ENCODE assay signal across 8 cellular contexts in genomic region chr6:152301021-152301805, GRCh38.
DNase-seq lines count a peak whose midpoint lies in the region; ATAC-seq lines count a peak whose summit lies in the region.

No MANE protein-coding gene starts in this region.

- peak overlapping the region; percentile 93 to 100 (median 98) for H3K27ac Mint-ChIP-seq in CD8-positive, alpha-beta memory T cell

- POLR2A ChIA-PET in CD8-positive, alpha-beta memory T cell (lab: Charles Lee) = interaction anchor here (0.5 to 1.5 kb wide), 3 partner anchors 9 to 116 kb away, joined by 3 to 12 read pairs (median 5); no protein-coding TSS in a partner anchor

- DNase-seq in CD8-positive, alpha-beta memory T cell = no peak
- peak; percentile 16 for DNase-seq in cerebellum (ENCODE audit: low spot score)
- DNase-seq in KBM-7 = no peak
- DNase-seq in nucleus accumbens (lab: John Stamatoyannopoulos, UW) = no peak
- DNase-seq in OCI-M2 (lab: John Stamatoyannopoulos, UW; ENCODE audit: unreplicated experiment) = no peak

- H3K4me3 Mint-ChIP-seq in CD8-positive, alpha-beta memory T cell = peak overlapping the region; percentile 95 to 100 (median 100)

- CTCF ChIA-PET in CD8-positive, alpha-beta memory T cell (lab: Charles Lee) = interaction anchor here (0.7 to 4.5 kb wide), 18 partner anchors 8 to 134 kb away, joined by 3 to 80 read pairs (median 4); no protein-coding TSS in a partner anchor

- in situ Hi-C loops in KBM-7 (cut with MboI; ENCODE audit: low pct_unique_long_range_greater_than_20kb, low sequenced_read_pairs) = no loop called here

- peak overlapping the region; percentile 97 for H3K4me3 ChIP-seq in CD8-positive, alpha-beta memory T cell (ENCODE audit: low read length)
- H3K4me3 ChIP-seq in HUES64 (ENCODE audit: low read length) = peak overlapping the region; percentile 87
- peak overlapping the region; percentile 81 for H3K4me3 ChIP-seq in mononuclear cell (ENCODE audit: low read length)

- peak overlapping the region; percentile 78; the same call in 1 of the 2 replicates for H3K9ac ChIP-seq in HUES64 (ENCODE audit: low read depth, low read length)

- H3K36me3 Mint-ChIP-seq in CD8-positive, alpha-beta memory T cell = peaks cover 0 to 23% (median 6%) of the 10 kb centered on the region in 3 donors

- H3K27ac ChIP-seq in CD8-positive, alpha-beta memory T cell (ENCODE audit: low read depth, low read length) = peak overlapping the region; percentile 85
- H3K27ac ChIP-seq in HUES64 (ENCODE audit: low read depth, low read length) = peak overlapping the region; percentile 28; the same call in 1 of the 2 replicates

- peaks cover 33 to 55% (median 50%) of the 10 kb centered on the region in 3 donors for H3K4me1 Mint-ChIP-seq in CD8-positive, alpha-beta memory T cell

- no peaks in the 10 kb centered on the region for H3K36me3 ChIP-seq in CD8-positive, alpha-beta memory T cell (ENCODE audit: insufficient read depth, low read length)
- no peaks in the 10 kb centered on the region for H3K36me3 ChIP-seq in HUES64 (ENCODE audit: insufficient read depth, low read length)

- H3K9me3 ChIP-seq in CD8-positive, alpha-beta memory T cell (ENCODE audit: low read length) = no peaks in the 10 kb centered on the region
- H3K9me3 ChIP-seq in HUES64 (ENCODE audit: insufficient read depth, low read depth, low read length) (no peaks in the 10 kb centered on the region), mononuclear cell (ENCODE audit: low read depth, low read length) (no peaks in the 10 kb centered on the region)

- no peaks in the 10 kb centered on the region for H3K27me3 ChIP-seq in CD8-positive, alpha-beta memory T cell (ENCODE audit: insufficient read depth, low read length, poor library complexity, severe bottlenecking)
- H3K27me3 ChIP-seq in HUES64 (ENCODE audit: insufficient read depth, low read length) (no peaks in the 10 kb centered on the region), mononuclear cell (ENCODE audit: insufficient read depth, low read length) (no peaks in the 10 kb centered on the region)

- H3K4me1 ChIP-seq in CD8-positive, alpha-beta memory T cell (ENCODE audit: insufficient read depth, low read length) = peaks cover 31% of the 10 kb centered on the region
- H3K4me1 ChIP-seq in HUES64 (ENCODE audit: insufficient read depth, low read length) (peaks cover 20% of the 10 kb centered on the region), mononuclear cell (ENCODE audit: insufficient read depth, low read length) (peaks cover 19% of the 10 kb centered on the region)

- ATAC-seq in GM21423 (IDR thresholded peaks at IDR 0.05; ENCODE audit: unreplicated experiment) = peak; percentile 24

- no peaks in the 10 kb centered on the region for H3K9me3 Mint-ChIP-seq in CD8-positive, alpha-beta memory T cell

- H3K27me3 Mint-ChIP-seq in CD8-positive, alpha-beta memory T cell = no peaks in the 10 kb centered on the region

- 28% methylated on average over 8 of the region's 9 CpGs for WGBS in HUES64
